In the genomic region with DNA sequence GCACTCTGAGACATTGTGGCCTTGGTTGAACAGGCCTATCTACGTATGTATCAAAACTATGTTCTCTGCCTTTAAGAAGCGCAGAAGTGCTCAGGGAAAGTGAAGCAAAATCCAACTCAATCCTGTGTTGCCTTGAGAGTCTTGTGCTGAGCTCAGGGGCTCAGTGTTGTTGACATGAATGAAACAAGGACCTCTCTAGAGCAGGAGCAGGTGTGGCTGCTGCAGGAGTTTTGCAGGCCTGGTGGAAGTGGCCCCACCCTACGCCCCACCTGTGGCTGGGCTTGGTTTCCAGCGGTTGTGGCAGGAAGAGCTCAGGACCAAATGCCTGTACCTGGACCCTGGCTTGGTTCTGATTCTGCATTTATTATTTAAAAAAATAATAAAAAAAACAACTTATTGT, we compare ENCODE assay signal across 20 cellular contexts. TPM values are rescaled to one million over a fixed set of nuclear protein-coding genes. Genes with fewer than 3 reads are reported as not detected.
DNase-seq lines count a peak whose midpoint lies in the region; ATAC-seq lines count a peak whose summit lies in the region.
"Had no signal": no experiment of that assay in that cellular context is flagged by ENCODE, and none has a peak within 500 bp of the region (broad histone marks: within the 10 kb centered on the region; RNA-seq: fewer than 3 reads in every experiment).

No MANE protein-coding gene starts in this region.

- H3K36me3 Mint-ChIP-seq in activated T-cell treated with anti-CD3 and anti-CD28 coated beads, Interleukin-2, amount 50 U/mL, for 24 hours (ENCODE audit: low read depth): peaks cover 4% of the 10 kb centered on the region
- peaks cover 2% of the 10 kb centered on the region for H3K36me3 Mint-ChIP-seq in activated T-cell treated with anti-CD3 and anti-CD28 coated beads, Interleukin-2, amount 50 U/mL, for 4 hours (ENCODE audit: insufficient read depth)
- peaks cover 81% of the 10 kb centered on the region for H3K36me3 Mint-ChIP-seq in activated naive CD8-positive, alpha-beta T cell treated with anti-CD3 and anti-CD28 coated beads, Interleukin-2, amount 10 ng/mL, durations not matched to agents 7 days and 5 days
- H3K36me3 Mint-ChIP-seq: mesothelial cell of epicardium, naive B cell had no signal

- H3K4me1 Mint-ChIP-seq in activated T-cell treated with anti-CD3 and anti-CD28 coated beads, Interleukin-2, amount 50 U/mL, for 24 hours (ENCODE audit: low read depth): peaks cover 82% of the 10 kb centered on the region
- peaks cover 76% of the 10 kb centered on the region for H3K4me1 Mint-ChIP-seq in activated T-cell treated with anti-CD3 and anti-CD28 coated beads, Interleukin-2, amount 50 U/mL, for 4 hours (ENCODE audit: low read depth)
- peaks cover 51% of the 10 kb centered on the region for H3K4me1 Mint-ChIP-seq in activated naive CD8-positive, alpha-beta T cell treated with anti-CD3 and anti-CD28 coated beads, Interleukin-2, amount 10 ng/mL, durations not matched to agents 7 days and 5 days
- peaks cover 69% of the 10 kb centered on the region for H3K4me1 Mint-ChIP-seq in stimulated activated naive CD8-positive, alpha-beta T cell treated with anti-CD3 and anti-CD28 coated beads, Interleukin-15, amount 100 ng/mL, for 72 hours

- H3K27ac Mint-ChIP-seq in activated T-cell treated with anti-CD3 and anti-CD28 coated beads, Interleukin-2, amount 50 U/mL, for 24 hours: peak overlapping the region; percentile 55
- H3K27ac Mint-ChIP-seq in activated naive CD8-positive, alpha-beta T cell treated with anti-CD3 and anti-CD28 coated beads, Interleukin-2, amount 10 ng/mL, durations not matched to agents 7 days and 5 days: peak overlapping the region; percentile 86
- peak overlapping the region; percentile 85 to 87 for H3K27ac Mint-ChIP-seq in stimulated activated naive CD8-positive, alpha-beta T cell treated with anti-CD3 and anti-CD28 coated beads, Interleukin-15, amount 100 ng/mL, for 72 hours
- H3K27ac Mint-ChIP-seq: mesothelial cell of epicardium had no signal

- POLR2A ChIA-PET in activated naive CD8-positive, alpha-beta T cell treated with anti-CD3 and anti-CD28 coated beads, Interleukin-2, amount 10 ng/mL, durations not matched to agents 7 days and 5 days (lab: Charles Lee): interaction anchor here (0.5 to 14.1 kb wide), 9 partner anchors 15 to 266 kb away, joined by 3 to 907 read pairs (median 48); partner anchors contain the start of genes CA6 and ENO1

- H3K27me3 Mint-ChIP-seq in activated T-cell treated with anti-CD3 and anti-CD28 coated beads, Interleukin-2, amount 50 U/mL, for 24 hours: no peaks in the 10 kb centered on the region
- no peaks in the 10 kb centered on the region for H3K27me3 Mint-ChIP-seq in activated T-cell treated with anti-CD3 and anti-CD28 coated beads, Interleukin-2, amount 50 U/mL, for 4 hours (ENCODE audit: low read depth)
- no peaks in the 10 kb centered on the region for H3K27me3 Mint-ChIP-seq in activated naive CD8-positive, alpha-beta T cell treated with anti-CD3 and anti-CD28 coated beads, Interleukin-2, amount 10 ng/mL, durations not matched to agents 7 days and 5 days
- H3K27me3 Mint-ChIP-seq in stimulated activated naive CD8-positive, alpha-beta T cell treated with anti-CD3 and anti-CD28 coated beads, Interleukin-15, amount 100 ng/mL, for 72 hours: no peaks in the 10 kb centered on the region

- ATAC-seq in activated T-cell treated with anti-CD3 and anti-CD28 coated beads, Interleukin-2, amount 50 U/mL, for 4 hours: no peak
- peak; percentile 9 for ATAC-seq in activated naive CD8-positive, alpha-beta T cell treated with anti-CD3 and anti-CD28 coated beads, Interleukin-2, amount 10 ng/mL, durations not matched to agents 7 days and 5 days (ENCODE audit: low read depth)
- no peak for ATAC-seq in stimulated activated naive CD8-positive, alpha-beta T cell treated with anti-CD3 and anti-CD28 coated beads, Interleukin-15, amount 100 ng/mL, for 72 hours
- no peak for ATAC-seq in GM21825 (IDR thresholded peaks at IDR 0.05; ENCODE audit: unreplicated experiment)
- ATAC-seq: activated CD4-positive, CD25-positive, alpha-beta regulatory T cell treated with anti-CD3 and anti-CD28 coated beads, Interleukin-2, amount 50 U/mL, for 24 hours; Panc1 had no signal

- no peaks in the 10 kb centered on the region for H3K9me3 Mint-ChIP-seq in activated T-cell treated with anti-CD3 and anti-CD28 coated beads, Interleukin-2, amount 50 U/mL, for 24 hours
- H3K9me3 Mint-ChIP-seq in activated T-cell treated with anti-CD3 and anti-CD28 coated beads, Interleukin-2, amount 50 U/mL, for 4 hours: no peaks in the 10 kb centered on the region
- H3K9me3 Mint-ChIP-seq in activated naive CD8-positive, alpha-beta T cell treated with anti-CD3 and anti-CD28 coated beads, Interleukin-2, amount 10 ng/mL, durations not matched to agents 7 days and 5 days: no peaks in the 10 kb centered on the region
- no peaks in the 10 kb centered on the region for H3K9me3 Mint-ChIP-seq in stimulated activated naive CD8-positive, alpha-beta T cell treated with anti-CD3 and anti-CD28 coated beads, Interleukin-15, amount 100 ng/mL, for 72 hours

- H3K4me3 Mint-ChIP-seq in activated T-cell treated with anti-CD3 and anti-CD28 coated beads, Interleukin-2, amount 50 U/mL, for 24 hours: no peak overlapping the region
- H3K4me3 Mint-ChIP-seq in activated T-cell treated with anti-CD3 and anti-CD28 coated beads, Interleukin-2, amount 50 U/mL, for 4 hours: no peak overlapping the region
- peak overlapping the region; percentile 97 for H3K4me3 Mint-ChIP-seq in activated naive CD8-positive, alpha-beta T cell treated with anti-CD3 and anti-CD28 coated beads, Interleukin-2, amount 10 ng/mL, durations not matched to agents 7 days and 5 days
- peak overlapping the region; percentile 65 to 89 for H3K4me3 Mint-ChIP-seq in stimulated activated naive CD8-positive, alpha-beta T cell treated with anti-CD3 and anti-CD28 coated beads, Interleukin-15, amount 100 ng/mL, for 72 hours
- H3K4me3 Mint-ChIP-seq: mesothelial cell of epicardium, naive B cell had no signal

- DNase-seq in activated T-cell treated with anti-CD3 and anti-CD28 coated beads, Interleukin-2, amount 50 U/mL, for 24 hours: no peak
- DNase-seq in activated T-cell treated with anti-CD3 and anti-CD28 coated beads, Interleukin-2, amount 50 U/mL, for 4 hours: no peak
- DNase-seq in NCI-H187 (lab: John Stamatoyannopoulos, UW) (peak; percentile 33 to 39), HUDEP-2 (lab: John Stamatoyannopoulos, UW; ENCODE audit: unreplicated experiment in 76 of 76) (no peak)
- DNase-seq in activated naive CD8-positive, alpha-beta T cell treated with anti-CD3 and anti-CD28 coated beads, Interleukin-2, amount 10 ng/mL, durations not matched to agents 7 days and 5 days: peak; percentile 68
- DNase-seq in stimulated activated naive CD8-positive, alpha-beta T cell treated with anti-CD3 and anti-CD28 coated beads, Interleukin-15, amount 100 ng/mL, for 72 hours: no peak
- DNase-seq: amniotic stem cell, Caco-2, left ventricle myocardium inferior, naive B cell, NCI-H1694, nucleus accumbens, SHP77 treated with DMSO at 0.1 percent for 48 hours, tibial artery had no signal

RNA-seq across cellular contexts. Expression of gene CA6, which starts 20.9 kb away (rescaled TPM):
- under 1 TPM in 2 of 3 donors, not detected in 1; 0.14 to 0.25 TPM for total RNA-seq in activated T-cell treated with anti-CD3 and anti-CD28 coated beads, Interleukin-2, amount 50 U/mL, for 4 hours
- 10 to 100 TPM; 37.3 to 41.8 TPM for total RNA-seq in activated naive CD8-positive, alpha-beta T cell treated with anti-CD3 and anti-CD28 coated beads, Interleukin-2, amount 10 ng/mL, durations not matched to agents 7 days and 5 days
- total RNA-seq: Caco-2, left ventricle myocardium inferior, mesothelial cell of epicardium, renal cortical epithelial cell, skeletal muscle tissue had no signal

RNA-seq across cellular contexts. Expression of gene SLC2A7, which starts 59.6 kb away (rescaled TPM):
- total RNA-seq in activated T-cell treated with anti-CD3 and anti-CD28 coated beads, Interleukin-2, amount 50 U/mL, for 4 hours: not detected
- total RNA-seq in activated naive CD8-positive, alpha-beta T cell treated with anti-CD3 and anti-CD28 coated beads, Interleukin-2, amount 10 ng/mL, durations not matched to agents 7 days and 5 days: under 1 TPM in 1 of 2 experiments, not detected in 1; 0.19 TPM
- total RNA-seq: Caco-2, left ventricle myocardium inferior, mesothelial cell of epicardium, renal cortical epithelial cell, skeletal muscle tissue had no signal

Comparison
In these comparisons a context has a peak if more than half of its experiments do, and no peak if none do; other contexts are left out.
1. DNase-seq: peak in NCI-H187 (2 of 2) and activated naive CD8-positive, alpha-beta T cell treated with anti-CD3 and anti-CD28 coated beads, Interleukin-2, amount 10 ng/mL, durations not matched to agents 7 days and 5 days (single experiment); none in activated T-cell treated with anti-CD3 and anti-CD28 coated beads, Interleukin-2, amount 50 U/mL, for 24 hours (single experiment), activated T-cell treated with anti-CD3 and anti-CD28 coated beads, Interleukin-2, amount 50 U/mL, for 4 hours (single experiment), stimulated activated naive CD8-positive, alpha-beta T cell treated with anti-CD3 and anti-CD28 coated beads, Interleukin-15, amount 100 ng/mL, for 72 hours (0 of 2) and HUDEP-2 (0 of 76).
2. H3K4me3 Mint-ChIP-seq: peak in activated naive CD8-positive, alpha-beta T cell treated with anti-CD3 and anti-CD28 coated beads, Interleukin-2, amount 10 ng/mL, durations not matched to agents 7 days and 5 days (single experiment) and stimulated activated naive CD8-positive, alpha-beta T cell treated with anti-CD3 and anti-CD28 coated beads, Interleukin-15, amount 100 ng/mL, for 72 hours (2 of 2); none in activated T-cell treated with anti-CD3 and anti-CD28 coated beads, Interleukin-2, amount 50 U/mL, for 24 hours (single experiment) and activated T-cell treated with anti-CD3 and anti-CD28 coated beads, Interleukin-2, amount 50 U/mL, for 4 hours (single experiment).
3. RNA of gene CA6, which starts 20.9 kb away (total RNA-seq): 37.3 to 41.8 TPM in activated naive CD8-positive, alpha-beta T cell treated with anti-CD3 and anti-CD28 coated beads, Interleukin-2, amount 10 ng/mL, durations not matched to agents 7 days and 5 days; 0.14 to 0.25 TPM in activated T-cell treated with anti-CD3 and anti-CD28 coated beads, Interleukin-2, amount 50 U/mL, for 4 hours; every median in the first group is over 10 times any median in the second.
4. Peak in every context shown above with its lines, with median percentiles within 50 percentile points of each other: H3K27ac Mint-ChIP-seq.